Comparison of ENCODE assay signal across 1 cellular context in genomic region chr20:48831702-48832422, GRCh38.
A peak's percentile ranks its signal among the peaks of the same experiment; 100 is the strongest.
TF ChIP-seq lines count a peak whose summit lies in the region.

No MANE protein-coding gene starts in this region.

TF ChIP-seq in HEK293, 187 proteins besides CTCF, POLR2A, EP300 and RAD21 (continued from another document):
- TF ChIP-seq, protein P1, sequence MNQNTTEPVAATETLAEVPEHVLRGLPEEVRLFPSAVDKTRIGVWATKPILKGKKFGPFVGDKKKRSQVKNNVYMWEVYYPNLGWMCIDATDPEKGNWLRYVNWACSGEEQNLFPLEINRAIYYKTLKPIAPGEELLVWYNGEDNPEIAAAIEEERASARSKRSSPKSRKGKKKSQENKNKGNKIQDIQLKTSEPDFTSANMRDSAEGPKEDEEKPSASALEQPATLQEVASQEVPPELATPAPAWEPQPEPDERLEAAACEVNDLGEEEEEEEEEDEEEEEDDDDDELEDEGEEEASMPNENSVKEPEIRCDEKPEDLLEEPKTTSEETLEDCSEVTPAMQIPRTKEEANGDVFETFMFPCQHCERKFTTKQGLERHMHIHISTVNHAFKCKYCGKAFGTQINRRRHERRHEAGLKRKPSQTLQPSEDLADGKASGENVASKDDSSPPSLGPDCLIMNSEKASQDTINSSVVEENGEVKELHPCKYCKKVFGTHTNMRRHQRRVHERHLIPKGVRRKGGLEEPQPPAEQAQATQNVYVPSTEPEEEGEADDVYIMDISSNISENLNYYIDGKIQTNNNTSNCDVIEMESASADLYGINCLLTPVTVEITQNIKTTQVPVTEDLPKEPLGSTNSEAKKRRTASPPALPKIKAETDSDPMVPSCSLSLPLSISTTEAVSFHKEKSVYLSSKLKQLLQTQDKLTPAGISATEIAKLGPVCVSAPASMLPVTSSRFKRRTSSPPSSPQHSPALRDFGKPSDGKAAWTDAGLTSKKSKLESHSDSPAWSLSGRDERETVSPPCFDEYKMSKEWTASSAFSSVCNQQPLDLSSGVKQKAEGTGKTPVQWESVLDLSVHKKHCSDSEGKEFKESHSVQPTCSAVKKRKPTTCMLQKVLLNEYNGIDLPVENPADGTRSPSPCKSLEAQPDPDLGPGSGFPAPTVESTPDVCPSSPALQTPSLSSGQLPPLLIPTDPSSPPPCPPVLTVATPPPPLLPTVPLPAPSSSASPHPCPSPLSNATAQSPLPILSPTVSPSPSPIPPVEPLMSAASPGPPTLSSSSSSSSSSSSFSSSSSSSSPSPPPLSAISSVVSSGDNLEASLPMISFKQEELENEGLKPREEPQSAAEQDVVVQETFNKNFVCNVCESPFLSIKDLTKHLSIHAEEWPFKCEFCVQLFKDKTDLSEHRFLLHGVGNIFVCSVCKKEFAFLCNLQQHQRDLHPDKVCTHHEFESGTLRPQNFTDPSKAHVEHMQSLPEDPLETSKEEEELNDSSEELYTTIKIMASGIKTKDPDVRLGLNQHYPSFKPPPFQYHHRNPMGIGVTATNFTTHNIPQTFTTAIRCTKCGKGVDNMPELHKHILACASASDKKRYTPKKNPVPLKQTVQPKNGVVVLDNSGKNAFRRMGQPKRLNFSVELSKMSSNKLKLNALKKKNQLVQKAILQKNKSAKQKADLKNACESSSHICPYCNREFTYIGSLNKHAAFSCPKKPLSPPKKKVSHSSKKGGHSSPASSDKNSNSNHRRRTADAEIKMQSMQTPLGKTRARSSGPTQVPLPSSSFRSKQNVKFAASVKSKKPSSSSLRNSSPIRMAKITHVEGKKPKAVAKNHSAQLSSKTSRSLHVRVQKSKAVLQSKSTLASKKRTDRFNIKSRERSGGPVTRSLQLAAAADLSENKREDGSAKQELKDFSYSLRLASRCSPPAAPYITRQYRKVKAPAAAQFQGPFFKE (tag by site-specific recombination; IDR thresholded peaks at IDR 0.05; ENCODE audit: borderline replicate concordance), result no peak
- TF ChIP-seq FEZF1 (tag by site-specific recombination; IDR thresholded peaks at IDR 0.05), result no peak
- no peak for TF ChIP-seq ZBTB6 (tag by site-specific recombination; IDR thresholded peaks at IDR 0.05)
- peak; percentile 42; the same call in 1 of the 2 replicates for TF ChIP-seq ZBTB48 (tag by site-specific recombination; IDR thresholded peaks at IDR 0.05)
- TF ChIP-seq ZNF366 (tag by site-specific recombination; conservative IDR thresholded peaks at IDR 0.05), result 0 out of 2 replicates have a peak, but pooled peaks have one; percentile 22
- no peak for TF ChIP-seq ZNF416 (tag by site-specific recombination; IDR thresholded peaks at IDR 0.05)
- TF ChIP-seq, protein P2, sequence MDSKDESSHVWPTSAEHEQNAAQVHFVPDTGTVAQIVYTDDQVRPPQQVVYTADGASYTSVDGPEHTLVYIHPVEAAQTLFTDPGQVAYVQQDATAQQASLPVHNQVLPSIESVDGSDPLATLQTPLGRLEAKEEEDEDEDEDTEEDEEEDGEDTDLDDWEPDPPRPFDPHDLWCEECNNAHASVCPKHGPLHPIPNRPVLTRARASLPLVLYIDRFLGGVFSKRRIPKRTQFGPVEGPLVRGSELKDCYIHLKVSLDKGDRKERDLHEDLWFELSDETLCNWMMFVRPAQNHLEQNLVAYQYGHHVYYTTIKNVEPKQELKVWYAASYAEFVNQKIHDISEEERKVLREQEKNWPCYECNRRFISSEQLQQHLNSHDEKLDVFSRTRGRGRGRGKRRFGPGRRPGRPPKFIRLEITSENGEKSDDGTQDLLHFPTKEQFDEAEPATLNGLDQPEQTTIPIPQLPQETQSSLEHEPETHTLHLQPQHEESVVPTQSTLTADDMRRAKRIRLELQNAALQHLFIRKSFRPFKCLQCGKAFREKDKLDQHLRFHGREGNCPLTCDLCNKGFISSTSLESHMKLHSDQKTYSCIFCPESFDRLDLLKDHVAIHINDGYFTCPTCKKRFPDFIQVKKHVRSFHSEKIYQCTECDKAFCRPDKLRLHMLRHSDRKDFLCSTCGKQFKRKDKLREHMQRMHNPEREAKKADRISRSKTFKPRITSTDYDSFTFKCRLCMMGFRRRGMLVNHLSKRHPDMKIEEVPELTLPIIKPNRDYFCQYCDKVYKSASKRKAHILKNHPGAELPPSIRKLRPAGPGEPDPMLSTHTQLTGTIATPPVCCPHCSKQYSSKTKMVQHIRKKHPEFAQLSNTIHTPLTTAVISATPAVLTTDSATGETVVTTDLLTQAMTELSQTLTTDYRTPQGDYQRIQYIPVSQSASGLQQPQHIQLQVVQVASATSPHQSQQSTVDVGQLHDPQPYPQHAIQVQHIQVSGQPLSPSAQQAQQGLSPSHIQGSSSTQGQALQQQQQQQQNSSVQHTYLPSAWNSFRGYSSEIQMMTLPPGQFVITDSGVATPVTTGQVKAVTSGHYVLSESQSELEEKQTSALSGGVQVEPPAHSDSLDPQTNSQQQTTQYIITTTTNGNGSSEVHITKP (tag by site-specific recombination; IDR thresholded peaks at IDR 0.05), result 0 out of 2 replicates have a peak, but pooled peaks have one; percentile 10
- TF ChIP-seq YY1 (tag by site-specific recombination; IDR thresholded peaks at IDR 0.05), result no peak
- TF ChIP-seq ZSCAN18 (tag by site-specific recombination; IDR thresholded peaks at IDR 0.05), result no peak
- TF ChIP-seq ZNF223 (tag by site-specific recombination; IDR thresholded peaks at IDR 0.05), result no peak
- TF ChIP-seq ZNF843 (tag by site-specific recombination; IDR thresholded peaks at IDR 0.05), result no peak
- no peak for TF ChIP-seq ZNF530 (tag by site-specific recombination; IDR thresholded peaks at IDR 0.05; ENCODE audit: low read depth)
